In genomic region chr5:77629553-77630245, GRCh38 we compare ENCODE assay signal across 8 cellular contexts. TPM values are rescaled to one million over a fixed set of nuclear protein-coding genes. Genes with fewer than 3 reads are reported as not detected.
DNase-seq lines count a peak whose midpoint lies in the region; ATAC-seq, FAIRE-seq and TF ChIP-seq lines count a peak whose summit lies in the region.

No MANE protein-coding gene starts in this region.

- H4K20me1 ChIP-seq in SK-N-SH (ENCODE audit: insufficient read depth) (no peaks in the 10 kb centered on the region), H1 (replicated peaks in 1 of 2; ENCODE audit: control insufficient read depth in 1 of 2, insufficient read depth in 2 of 2, low read length in 2 of 2) (peaks cover 7 to 34% of the 10 kb centered on the region in 2 experiments)

- H2BK120ac ChIP-seq in H1 (replicated peaks; ENCODE audit: low read depth, low read length), result no peak overlapping the region

- no peak overlapping the region for H2BK15ac ChIP-seq in H1 (ENCODE audit: low read length)

- POLR2A ChIA-PET in SK-N-SH (lab: Yijun Ruan, JAX), result no interaction called here
- POLR2A ChIA-PET in H1 (lab: Charles Lee; ENCODE audit: partially characterized antibody), result interaction anchor here (1.0 to 3.5 kb wide), 5 partner anchors 8 to 329 kb away, joined by 3 to 11 read pairs (median 3); partner anchors contain the start of gene OTP

- CTCF ChIA-PET in SK-N-SH (lab: Yijun Ruan, JAX) (interaction anchor here (0.6 to 2.3 kb wide), 8 partner anchors 12 to 774 kb away, joined by 3 to 11 read pairs (median 4); no protein-coding TSS in a partner anchor), H1 (lab: Charles Lee; ENCODE audit: partially characterized antibody) (interaction anchor here (1.0 to 1.9 kb wide), 7 partner anchors 9 to 329 kb away, joined by 3 to 8 read pairs (median 4); partner anchors contain the start of gene OTP)

- H3K9me3 ChIP-seq in SK-N-SH (no peaks in the 10 kb centered on the region; the same call in 1 of the 2 replicates), H1 (ENCODE audit: insufficient read depth in 2 of 2, low read depth in 1 of 2, low read length in 1 of 2) (no peaks in the 10 kb centered on the region; a peak in 1 of 4 replicates), spleen (peaks cover 0 to 21% (median 0%) of the 10 kb centered on the region in 8 donors)

- H2AFZ ChIP-seq in SK-N-SH (ENCODE audit: low read depth) (no peak overlapping the region), H1 (ENCODE audit: low read length) (peak overlapping the region; percentile 69; the same call in 1 of the 2 replicates)

- TF ChIP-seq POLR2A in H1 (IDR thresholded peaks at IDR 0.05; ENCODE audit: control extremely low read depth in 1 of 2, low read depth in 2 of 2, low read length in 2 of 2) (no peak), spleen (IDR thresholded peaks at IDR 0.05) (no peak)

- peak overlapping the region; percentile 75 for H2BK12ac ChIP-seq in H1 (ENCODE audit: low read depth, low read length)

- H3K9ac ChIP-seq in SK-N-SH (no peak overlapping the region), H1 (replicated peaks in 1 of 4; ENCODE audit: extremely low read depth in 1 of 4, low read depth in 3 of 4, low read length in 3 of 4) (peak overlapping the region in 1 of 4 experiments; percentile 30; a peak in 1 of 7 replicates)

- H2BK20ac ChIP-seq in H1 (ENCODE audit: low read length), result no peak overlapping the region

- peaks cover 16% of the 10 kb centered on the region; the same call in 1 of the 2 replicates for H3K23me2 ChIP-seq in H1 (ENCODE audit: low read depth, low read length)

- H3K23ac ChIP-seq in H1 (ENCODE audit: insufficient read length), result no peak overlapping the region

- no peaks in the 10 kb centered on the region for H3F3A ChIP-seq in SK-N-SH (replicated peaks; ENCODE audit: insufficient read depth)

- TF ChIP-seq CTCF in SK-N-SH (IDR thresholded peaks at IDR 0.05) (no peak), H1 (IDR thresholded peaks at IDR 0.05; ENCODE audit: control extremely low read depth in 1 of 3, insufficient read depth in 1 of 3, low read depth in 1 of 3, low read length in 3 of 3) (no peak), spleen (IDR thresholded peaks at IDR 0.05 in 8 of 11, conservative IDR thresholded peaks at IDR 0.05 in 3 of 11) (no peak)

- WGBS in SK-N-SH (ENCODE audit: low lambda C conversion rate), result 23% methylated on average over 44 of the region's 73 CpGs
- 1% methylated on average over 14 of the region's 73 CpGs; no CpG with 5 or more reads in 1 of the 2 experiments for WGBS in H1 (ENCODE audit: extremely low coverage in 1 of 2, insufficient coverage in 1 of 2, insufficient read length in 1 of 2, insufficient replicate concordance in 2 of 2, low coverage in 1 of 2, low lambda C conversion rate in 2 of 2, missing lambda C conversion rate in 1 of 2), 2 experiments
- WGBS in spleen, 5 donors, result 4 to 6% (median 4%) methylated on average over 49 to 73 of the region's 73 CpGs

- H3K27ac ChIP-seq in SK-N-SH (ENCODE audit: low read depth in 2 of 2, low read length in 1 of 2) (no peak overlapping the region), H1 (ENCODE audit: low read depth, low read length) (no peak overlapping the region), spleen (no peak overlapping the region)

- H3K79me2 ChIP-seq in SK-N-SH (ENCODE audit: insufficient read depth) (no peaks in the 10 kb centered on the region), H1 (ENCODE audit: control insufficient read depth in 1 of 2, insufficient read depth in 2 of 2, low read length in 2 of 2) (no peaks in the 10 kb centered on the region)

- H2AK5ac ChIP-seq in H1 (ENCODE audit: low read depth, low read length), result peak overlapping the region; percentile 17; the same call in 1 of the 2 replicates

- H4K91ac ChIP-seq in H1 (replicated peaks; ENCODE audit: insufficient read length, low read length), result no peak overlapping the region

- FAIRE-seq in H1 (lab: Jason Lieb, UNC), result no peak

- H3K4me3 ChIP-seq in SK-N-SH (ENCODE audit: low read depth in 2 of 2, low read length in 1 of 2), result peak overlapping the region in 1 of 2 experiments; percentile 34; a peak in 2 of 4 replicates
- peak overlapping the region; percentile 19 to 58 (median 31); a peak in 7 of 8 replicates for H3K4me3 ChIP-seq in H1 (ENCODE audit: extremely low read depth in 1 of 4, insufficient read depth in 2 of 4, low read depth in 3 of 4, low read length in 4 of 4)
- H3K4me3 ChIP-seq in spleen, result peak overlapping the region; percentile 34 to 79 (median 52)

- H3K4me1 ChIP-seq in SK-N-SH (ENCODE audit: control insufficient read depth in 1 of 2, insufficient read depth in 2 of 2, low read depth in 1 of 2, low read length in 1 of 2) (peaks cover 0 to 14% of the 10 kb centered on the region in 2 experiments; a peak in 1 of 4 replicates), H1 (replicated peaks in 1 of 4; ENCODE audit: control insufficient read depth in 3 of 4, insufficient read depth in 4 of 4, low read length in 3 of 4) (peaks cover 6 to 16% (median 7%) of the 10 kb centered on the region in 4 experiments; a peak in 6 of 7 replicates), spleen (peaks cover 12 to 44% (median 29%) of the 10 kb centered on the region in 6 donors)

- H4K5ac ChIP-seq in H1 (ENCODE audit: insufficient read length, low read depth, low read length), result no peak overlapping the region

- H3K14ac ChIP-seq in H1 (ENCODE audit: insufficient read length), result no peak overlapping the region

- H3K4me2 ChIP-seq in SK-N-SH, result peak overlapping the region; percentile 52; the same call in 1 of the 2 replicates
- peak overlapping the region; percentile 90 to 95 for H3K4me2 ChIP-seq in H1 (ENCODE audit: insufficient read depth in 1 of 2, low read depth in 2 of 2, low read length in 2 of 2)

- no peak overlapping the region for H3K56ac ChIP-seq in H1 (replicated peaks; ENCODE audit: insufficient read length, low read depth, low read length)

- H3K18ac ChIP-seq in H1 (ENCODE audit: extremely low read depth, low read length), result peak overlapping the region; percentile 10

- ATAC-seq in SK-N-SH treated with all-trans-retinoic acid at 6 μM for 48 hours (no peak), HG03378 (IDR thresholded peaks at IDR 0.05; ENCODE audit: unreplicated experiment) (no peak)

- no peak overlapping the region for H4K8ac ChIP-seq in H1 (ENCODE audit: extremely low read depth, insufficient read depth, low read length)

- no peak for TF ChIP-seq RAD21 in SK-N-SH (IDR thresholded peaks at IDR 0.05; ENCODE audit: low read length)
- TF ChIP-seq RAD21 in H1 (IDR thresholded peaks at IDR 0.05 in 1 of 2, conservative IDR thresholded peaks at IDR 0.05 in 1 of 2; ENCODE audit: low read depth in 2 of 2, low read length in 2 of 2), result no peak

- no peak for DNase-seq in SK-N-SH
- peak; percentile 6 for DNase-seq in NCI-H345 treated with DMSO at 0.1 percent for 48 hours (lab: John Stamatoyannopoulos, UW; ENCODE audit: unreplicated experiment)
- DNase-seq in H1 (ENCODE audit: low read depth in 1 of 2, low spot score in 2 of 2), result peak in 1 of 2 experiments; percentile 81
- DNase-seq in spleen, result no peak
- no peak for DNase-seq in HUDEP-2 (lab: John Stamatoyannopoulos, UW; ENCODE audit: unreplicated experiment in 76 of 76)
- no peak for DNase-seq in nucleus accumbens (lab: John Stamatoyannopoulos, UW)

- intact Hi-C loops in spleen (cut with DNase I; ENCODE audit: low total_unique reads), result no loop called here

- peak overlapping the region; percentile 35; the same call in 1 of the 2 replicates for H2BK5ac ChIP-seq in H1 (ENCODE audit: low read depth, low read length)

- no peaks in the 10 kb centered on the region for H3K79me1 ChIP-seq in H1 (ENCODE audit: low read depth, low read length)

- TF ChIP-seq EP300 in SK-N-SH (IDR thresholded peaks at IDR 0.05; ENCODE audit: borderline replicate concordance in 1 of 2, low read depth in 1 of 2, low read length in 1 of 2) (no peak), H1 (IDR thresholded peaks at IDR 0.05; ENCODE audit: borderline replicate concordance in 1 of 2, low read depth in 2 of 2, low read length in 2 of 2) (no peak)

- H3K27me3 ChIP-seq in SK-N-SH (ENCODE audit: insufficient read depth) (peaks cover 78% of the 10 kb centered on the region), H1 (replicated peaks in 1 of 4; ENCODE audit: control insufficient read depth in 3 of 4, extremely low read depth in 1 of 4, insufficient read depth in 3 of 4, low read length in 3 of 4) (peaks cover 78 to 100% (median 92%) of the 10 kb centered on the region in 4 experiments), spleen (replicated peaks in 1 of 7) (peaks cover 9 to 100% (median 94%) of the 10 kb centered on the region in 7 donors)

- no peak overlapping the region for H3K4ac ChIP-seq in H1 (replicated peaks; ENCODE audit: insufficient read length, low read depth, low read length)

- H3K36me3 ChIP-seq in SK-N-SH (replicated peaks in 1 of 2; ENCODE audit: control insufficient read depth in 1 of 2, insufficient read depth in 2 of 2, low read length in 1 of 2), result no peaks in the 10 kb centered on the region
- no peaks in the 10 kb centered on the region; a peak in 1 of 8 replicates for H3K36me3 ChIP-seq in H1 (ENCODE audit: control insufficient read depth in 2 of 4, insufficient read depth in 4 of 4, low read length in 3 of 4)
- peaks cover 0 to 5% (median 0%) of the 10 kb centered on the region in 6 donors for H3K36me3 ChIP-seq in spleen

- H3K9me2 ChIP-seq in SK-N-SH, result no peaks in the 10 kb centered on the region

TF ChIP-seq in SK-N-SH, 30 proteins besides CTCF, POLR2A, EP300 and RAD21 (continues in another document):
- TF ChIP-seq FOXM1 (IDR thresholded peaks at IDR 0.05; ENCODE audit: low read depth), result no peak

TF ChIP-seq in SK-N-SH treated with all-trans-retinoic acid at 6 μM for 48 hours, 23 proteins besides CTCF, POLR2A, EP300 and RAD21 (continues in another document):
- no peak for TF ChIP-seq CSDC2 (CRISPR knock-in tag; IDR thresholded peaks at IDR 0.05)
- TF ChIP-seq BACH2 (CRISPR knock-in tag; IDR thresholded peaks at IDR 0.05; ENCODE audit: borderline replicate concordance), result no peak
- TF ChIP-seq ZC3H10 (CRISPR knock-in tag; IDR thresholded peaks at IDR 0.05), result no peak

TF ChIP-seq in H1, 55 proteins besides CTCF, POLR2A, EP300 and RAD21 (continues in another document):
- TF ChIP-seq YY1 (IDR thresholded peaks at IDR 0.05; ENCODE audit: low read depth, low read length) (peak; percentile 26; the same call in 1 of the 2 replicates), HDAC6 (IDR thresholded peaks at IDR 0.05; ENCODE audit: low read depth, low read length) (no peak)

RNA-seq across cellular contexts. Expression of gene OTP, which starts 8.8 kb away (rescaled TPM):
- not detected in 2 replicates for polyA plus RNA-seq in SK-N-SH (2012; rRNA removed)
- polyA plus RNA-seq in SK-N-SH (2012; cell fraction: cytosol; rRNA removed), result not detected in 2 replicates
- not detected in 2 replicates for polyA plus RNA-seq in SK-N-SH (2012; cell fraction: nucleus; rRNA removed)
- total RNA-seq in H1 (2021; fragmentation: NEBNext Ultra II Directional; extraction: Animal tissue kit (Norgen Biotek cat#: 25700)), result not detected in 2 replicates
- not detected in 2 replicates for polyA plus RNA-seq in H1 (2011; rRNA removed)
- polyA plus RNA-seq in H1 (2011; cell fraction: cytosol; rRNA removed), result not detected
- polyA plus RNA-seq in H1 (2011; cell fraction: nucleus; rRNA removed), result not detected
- not detected in 4 replicates for polyA plus RNA-seq in H1 (2012, experiment 1 of 2)
- not detected for polyA plus RNA-seq in H1 (2012, experiment 2 of 2)
- polyA plus RNA-seq in H1 (2013, experiment 1 of 2), result 0.02 TPM
- polyA plus RNA-seq in H1 (2013, experiment 2 of 2), result 0.02 TPM
- polyA minus RNA-seq in H1 (2011; rRNA and poly(A)+ RNA removed), result not detected in 2 replicates
- polyA minus RNA-seq in H1 (2011; cell fraction: cytosol; rRNA and poly(A)+ RNA removed), result not detected
- polyA minus RNA-seq in H1 (2011; cell fraction: nucleus; rRNA and poly(A)+ RNA removed), result not detected
- not detected for total RNA-seq in spleen
- polyA plus RNA-seq in spleen, result not detected

Comparison
In these comparisons a context has a peak if more than half of its experiments do, and no peak if none do; other contexts are left out.
1. Of the 17 proteins assayed by ChIP-seq in both H1 and SK-N-SH: peak only in H1: MAX and YY1; only in SK-N-SH: none; in both: none; in neither: 15.